20 cellular contexts compared by ENCODE assay signal in genomic region chr6:15285682-15286294, GRCh38. TPM values are rescaled to one million over a fixed set of nuclear protein-coding genes. Genes with fewer than 3 reads are reported as not detected.
DNase-seq lines count a peak whose midpoint lies in the region; ATAC-seq, FAIRE-seq and TF ChIP-seq lines count a peak whose summit lies in the region.
"Had no signal": no experiment of that assay in that cellular context is flagged by ENCODE, and none has a peak within 500 bp of the region (broad histone marks: within the 10 kb centered on the region; RNA-seq: fewer than 3 reads in every experiment).

No MANE protein-coding gene starts in this region.

- H3K4me1 Mint-ChIP-seq in astrocyte (ENCODE audit: low read depth, unreplicated experiment) = peaks cover 33% of the 10 kb centered on the region

- no peak for ATAC-seq in GM19324 (IDR thresholded peaks at IDR 0.05; ENCODE audit: low FRiP score, unreplicated experiment)
- ATAC-seq: heart left ventricle had no signal

- H3K27me3 ChIP-seq in DOHH2 (ENCODE audit: control insufficient read depth, low read length) (no peaks in the 10 kb centered on the region), astrocyte (ENCODE audit: insufficient read depth, low read length) (no peaks in the 10 kb centered on the region), kidney epithelial cell (ENCODE audit: control insufficient read depth, insufficient read depth, low read length) (no peaks in the 10 kb centered on the region)
- H3K27me3 ChIP-seq: heart left ventricle, MG63, stomach had no signal

- no peak overlapping the region for H3K27ac ChIP-seq in DOHH2 (ENCODE audit: low read depth, low read length)
- no peak overlapping the region for H3K27ac ChIP-seq in astrocyte (ENCODE audit: low read depth, low read length)
- H3K27ac ChIP-seq: heart left ventricle, stomach had no signal

- H3K4me3 ChIP-seq in DOHH2 (ENCODE audit: low read length) (no peak overlapping the region), astrocyte (ENCODE audit: insufficient read depth, low read depth, low read length) (no peak overlapping the region), kidney epithelial cell (ENCODE audit: low read depth, low read length) (no peak overlapping the region), lower leg skin (ENCODE audit: low read depth, poor library complexity, severe bottlenecking) (no peak overlapping the region)
- H3K4me3 ChIP-seq: heart left ventricle, MG63, stomach had no signal

- peaks cover 35% of the 10 kb centered on the region for H3K79me2 ChIP-seq in DOHH2 (ENCODE audit: control insufficient read depth, low read length)
- H3K79me2 ChIP-seq in astrocyte (ENCODE audit: insufficient read depth, low read length) = peaks cover 89% of the 10 kb centered on the region

- FAIRE-seq in astrocyte (lab: Jason Lieb, UNC) = no peak
- FAIRE-seq: GM12891 had no signal

- no peak overlapping the region for H3K4me2 ChIP-seq in DOHH2 (ENCODE audit: low read length)
- H3K4me2 ChIP-seq in astrocyte (ENCODE audit: low read length) = no peak overlapping the region

- H3K36me3 ChIP-seq in DOHH2 (ENCODE audit: control insufficient read depth, low read length) (no peaks in the 10 kb centered on the region), astrocyte (ENCODE audit: insufficient read depth, low read length) (no peaks in the 10 kb centered on the region), kidney epithelial cell (ENCODE audit: control insufficient read depth, insufficient read depth, low read length) (no peaks in the 10 kb centered on the region)
- H3K36me3 ChIP-seq: heart left ventricle, MG63, stomach had no signal

- no peaks in the 10 kb centered on the region for H3K9me3 ChIP-seq in DOHH2 (ENCODE audit: control insufficient read depth, insufficient read depth, low read length)
- H3K9me3 ChIP-seq in astrocyte (ENCODE audit: insufficient read depth, low read depth, low read length) = no peaks in the 10 kb centered on the region
- H3K9me3 ChIP-seq: heart left ventricle, MG63, stomach had no signal

- no peaks in the 10 kb centered on the region for H3F3A ChIP-seq in DOHH2 (ENCODE audit: control insufficient read depth, insufficient read depth)

- H3K36me3 Mint-ChIP-seq in astrocyte (ENCODE audit: low read depth, unreplicated experiment) = peaks cover 2% of the 10 kb centered on the region

- no peak overlapping the region for H2AFZ ChIP-seq in astrocyte (ENCODE audit: low read depth, low read length)

- H3K9me3 Mint-ChIP-seq in astrocyte (ENCODE audit: unreplicated experiment) = no peaks in the 10 kb centered on the region
- H3K9me3 Mint-ChIP-seq: activated naive CD4-positive, alpha-beta T cell treated with anti-CD3 and anti-CD28 coated beads, Interleukin-2, amount 50 U/mL, for 24 hours; CD14-positive monocyte; central memory CD8-positive, alpha-beta T cell; T-helper 1 cell treated with Interleukin-12 subunit alpha and Interleukin-12 subunit beta and Interleukin-4 antibody, amounts not matched to agents 30 μg/mL and 1 μg/mL, for 36 hours had no signal

- no peaks in the 10 kb centered on the region for H3K27me3 Mint-ChIP-seq in astrocyte (ENCODE audit: low read depth, unreplicated experiment)
- H3K27me3 Mint-ChIP-seq: activated naive CD4-positive, alpha-beta T cell treated with anti-CD3 and anti-CD28 coated beads, Interleukin-2, amount 50 U/mL, for 24 hours; central memory CD8-positive, alpha-beta T cell had no signal

- no peak overlapping the region for H3K4me3 Mint-ChIP-seq in astrocyte (ENCODE audit: unreplicated experiment)
- H3K4me3 Mint-ChIP-seq: activated naive CD4-positive, alpha-beta T cell treated with anti-CD3 and anti-CD28 coated beads, Interleukin-2, amount 50 U/mL, for 24 hours; CD14-positive monocyte; central memory CD8-positive, alpha-beta T cell; T-helper 1 cell treated with Interleukin-12 subunit alpha and Interleukin-12 subunit beta and Interleukin-4 antibody, amounts not matched to agents 30 μg/mL and 1 μg/mL, for 36 hours had no signal

- TF ChIP-seq POLR2A in lower leg skin (IDR thresholded peaks at IDR 0.05) = no peak

- 90 to 91% methylated on average over 3 of the region's 3 CpGs for WGBS in lower leg skin, 2 donors

- peaks cover 24% of the 10 kb centered on the region for H3K4me1 ChIP-seq in DOHH2 (ENCODE audit: control insufficient read depth, low read length)
- H3K4me1 ChIP-seq in astrocyte (ENCODE audit: insufficient read depth, low read length) = peaks cover 13% of the 10 kb centered on the region

- no peak overlapping the region for H3K9ac ChIP-seq in astrocyte (ENCODE audit: low read length)

- intact Hi-C loops in lower leg skin (cut with DNase I; ENCODE audit: low total_unique reads) = no loop called here

- TF ChIP-seq CTCF in DOHH2 (IDR thresholded peaks at IDR 0.05; ENCODE audit: low read depth, low read length, poor library complexity, severe bottlenecking) (peak; percentile 45), LNCAP (IDR thresholded peaks at IDR 0.05) (peak; percentile 19; the same call in 1 of the 2 replicates), astrocyte (IDR thresholded peaks at IDR 0.05; ENCODE audit: insufficient read depth, low read depth, low read length) (no peak), kidney epithelial cell (IDR thresholded peaks at IDR 0.05; ENCODE audit: insufficient read depth, low read length, poor library complexity, severe bottlenecking) (peak; percentile 12), lower leg skin (IDR thresholded peaks at IDR 0.05) (no peak)

- H3K9me2 ChIP-seq in DOHH2 (replicated peaks; ENCODE audit: control insufficient read depth, low read length) = no peaks in the 10 kb centered on the region

- peaks cover 8% of the 10 kb centered on the region; the same call in 1 of the 2 replicates for H4K20me1 ChIP-seq in DOHH2 (ENCODE audit: control insufficient read depth, insufficient read depth, low read depth, low read length)
- peaks cover 57% of the 10 kb centered on the region for H4K20me1 ChIP-seq in astrocyte (ENCODE audit: insufficient read depth, low read length)

- no peak overlapping the region for H3K27ac Mint-ChIP-seq in astrocyte (ENCODE audit: unreplicated experiment)
- H3K27ac Mint-ChIP-seq: activated naive CD4-positive, alpha-beta T cell treated with anti-CD3 and anti-CD28 coated beads, Interleukin-2, amount 50 U/mL, for 24 hours; T-helper 1 cell treated with Interleukin-12 subunit alpha and Interleukin-12 subunit beta and Interleukin-4 antibody, amounts not matched to agents 30 μg/mL and 1 μg/mL, for 36 hours had no signal

- DNase-seq in astrocyte (ENCODE audit: low read depth) = peak; percentile 73
- no peak for DNase-seq in kidney epithelial cell (ENCODE audit: low read depth)
- DNase-seq in lower leg skin (ENCODE audit: low spot score in 2 of 2) = no peak
- DNase-seq in NCI-H345 treated with DMSO at 0.1 percent for 48 hours (lab: John Stamatoyannopoulos, UW; ENCODE audit: unreplicated experiment) = no peak
- DNase-seq in activated CD4-positive, CD25-positive, alpha-beta regulatory T cell (lab: John Stamatoyannopoulos, UW) = no peak
- DNase-seq: activated T-cell treated with anti-CD3 and anti-CD28 coated beads, Interleukin-2, amount 50 U/mL, for 1 hour; DMS79 treated with DMSO at 0.1 percent for 48 hours; heart left ventricle; MG63; NCI-H1930; NCI-H748 treated with DMSO at 0.1 percent for 48 hours; stomach had no signal

RNA-seq across cellular contexts. Expression of gene JARID2, which starts 39.9 kb away (rescaled TPM):
- total RNA-seq in astrocyte = 23.3 and 24.2 TPM in 2 replicates
- 13.1 and 15.2 TPM in 2 replicates for total RNA-seq in kidney epithelial cell
- 10 to 100 TPM; 17.9 to 24.2 (median 21.6) TPM for total RNA-seq in lower leg skin

Comparison
In these comparisons a context has a peak if more than half of its experiments do, and no peak if none do; other contexts are left out.
1. CTCF ChIP-seq: peak in DOHH2 (single experiment), LNCAP (single experiment) and kidney epithelial cell (single experiment); none in astrocyte (single experiment) and lower leg skin (0 of 3).